In the genomic region with DNA sequence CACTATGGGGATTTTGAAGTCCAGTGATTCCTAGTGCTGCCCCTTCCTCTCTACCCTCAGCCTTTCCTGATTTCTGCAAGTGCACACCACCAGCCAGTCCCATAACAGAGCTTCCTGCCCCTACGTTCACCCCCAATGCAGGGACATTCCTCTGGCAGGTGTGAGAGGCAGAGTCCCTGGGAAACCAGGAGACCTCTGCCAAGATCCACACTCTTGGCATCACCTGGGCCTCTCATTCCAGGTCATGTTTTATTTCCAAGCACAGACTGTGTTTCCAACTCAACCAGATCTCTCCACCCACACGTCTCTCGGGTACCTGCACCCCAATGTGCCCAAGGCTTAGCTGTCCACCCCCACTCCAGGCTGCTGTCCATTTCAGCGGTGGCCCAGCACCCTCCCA, we compare ENCODE assay signal across 17 cellular contexts. TPM values are rescaled to one million over a fixed set of nuclear protein-coding genes. Genes with fewer than 3 reads are reported as not detected.
DNase-seq lines count a peak whose midpoint lies in the region; ATAC-seq, FAIRE-seq and TF ChIP-seq lines count a peak whose summit lies in the region.
"Had no signal": no experiment of that assay in that cellular context is flagged by ENCODE, and none has a peak within 500 bp of the region (broad histone marks: within the 10 kb centered on the region; RNA-seq: fewer than 3 reads in every experiment).

No MANE protein-coding gene starts in this region.

- H3K9ac ChIP-seq in kidney (ENCODE audit: low read length in 2 of 2): no peak overlapping the region

- H3K27ac Mint-ChIP-seq in neural crest cell (ENCODE audit: unreplicated experiment): no peak overlapping the region

- no peak for ATAC-seq in GM21717 (IDR thresholded peaks at IDR 0.05; ENCODE audit: unreplicated experiment)

- no peaks in the 10 kb centered on the region for H3K36me3 ChIP-seq in kidney (ENCODE audit: control insufficient read depth in 1 of 2, insufficient read depth in 2 of 2, low read length in 2 of 2)

- intact Hi-C loops in kidney (cut with DNase I): loop anchor here (10.0 kb wide), 1 partner anchor 119 kb away; no protein-coding TSS in a partner anchor

- no peaks in the 10 kb centered on the region for H3K9me3 ChIP-seq in kidney (ENCODE audit: control insufficient read depth in 1 of 2, low read length in 2 of 2)

- peaks cover 4% of the 10 kb centered on the region for H3K9me3 Mint-ChIP-seq in neural crest cell
- H3K9me3 Mint-ChIP-seq: CD8-positive, alpha-beta memory T cell had no signal

- peaks cover 63% of the 10 kb centered on the region for H3K4me1 Mint-ChIP-seq in neural crest cell
- H3K4me1 Mint-ChIP-seq: CD8-positive, alpha-beta memory T cell had no signal

- FAIRE-seq in kidney (lab: Jason Lieb, UNC): no peak

- H3K36me3 Mint-ChIP-seq in neural crest cell (ENCODE audit: low read depth): no peaks in the 10 kb centered on the region
- H3K36me3 Mint-ChIP-seq: CD8-positive, alpha-beta memory T cell had no signal

- H3K27me3 Mint-ChIP-seq in neural crest cell (ENCODE audit: low read depth): peaks cover 32% of the 10 kb centered on the region

- H3K4me1 ChIP-seq in kidney (ENCODE audit: control insufficient read depth in 1 of 2, insufficient read depth in 1 of 2, low read depth in 1 of 2, low read length in 2 of 2): peaks cover 0 to 2% of the 10 kb centered on the region in 2 donors

- no peak overlapping the region for H3K27ac ChIP-seq in kidney (ENCODE audit: low read depth in 2 of 2, low read length in 2 of 2)
- H3K27ac ChIP-seq: 22Rv1, C4-2B, SK-N-MC had no signal

- TF ChIP-seq CTCF in neural crest cell (conservative IDR thresholded peaks at IDR 0.05) (no peak), kidney (IDR thresholded peaks at IDR 0.05; ENCODE audit: borderline replicate concordance, extremely low read depth, insufficient read depth) (no peak)

- DNase-seq in NCI-H2196 (lab: John Stamatoyannopoulos, UW; ENCODE audit: unreplicated experiment) (peak; percentile 31), NCI-H2196 treated with DMSO at 0.1 percent for 48 hours (lab: John Stamatoyannopoulos, UW; ENCODE audit: unreplicated experiment) (no peak), D341Med (ENCODE audit: low spot score) (peak; percentile 35), ecto neural progenitor cell (ENCODE audit: low spot score) (peak; percentile 53), neural crest cell (ENCODE audit: low read depth, low spot score) (no peak), kidney (no peak), H4 (ENCODE audit: low spot score) (no peak)
- DNase-seq: GDM1, NCI-H187 treated with DMSO at 0.1 percent for 48 hours, NCI-H2107, NCI-H226, NCI-H774 had no signal

- no peak overlapping the region for H3K4me3 ChIP-seq in kidney (ENCODE audit: low read length in 2 of 2)
- H3K4me3 ChIP-seq: SK-N-MC had no signal

- H3K4me3 Mint-ChIP-seq in neural crest cell: peak overlapping the region; percentile 1
- H3K4me3 Mint-ChIP-seq: CD8-positive, alpha-beta memory T cell had no signal

RNA-seq across cellular contexts. Expression of gene PHB1, which starts 20.9 kb away (rescaled TPM):
- total RNA-seq in neural crest cell (248 and 256 TPM in 2 replicates), kidney (161 TPM)
- 469 TPM for polyA plus RNA-seq in kidney (ENCODE audit: insufficient read depth, low read depth, low replicate concordance)
- total RNA-seq in H4 (2014; rRNA removed; shearing (Covaris generic)): 232 and 233 TPM in 2 replicates

RNA-seq across cellular contexts. Expression of gene NGFR, which starts 59.5 kb away (rescaled TPM):
- total RNA-seq in neural crest cell (322 and 334 TPM in 2 replicates), kidney (13.2 TPM)
- 9.4 TPM for polyA plus RNA-seq in kidney (ENCODE audit: insufficient read depth, low read depth, low replicate concordance)
- 0.37 TPM in 2 replicates for total RNA-seq in H4 (2014; rRNA removed; shearing (Covaris generic))

Comparison
In these comparisons a context has a peak if more than half of its experiments do, and no peak if none do; other contexts are left out.
1. DNase-seq: peak in NCI-H2196 (single experiment), D341Med (single experiment) and ecto neural progenitor cell (single experiment); none in NCI-H2196 treated with DMSO at 0.1 percent for 48 hours (single experiment), neural crest cell (single experiment), kidney (single experiment) and H4 (single experiment).
2. RNA of gene NGFR, which starts 59.5 kb away (total RNA-seq): 322 to 334 TPM in neural crest cell; 13.2 TPM in kidney (single experiment) and 0.37 TPM in H4; every median in the first group is over 10 times any median in the second.